In genomic region chr2:101921319-101921960, GRCh38 we compare ENCODE assay signal across 15 cellular contexts.
DNase-seq lines count a peak whose midpoint lies in the region; ATAC-seq and TF ChIP-seq lines count a peak whose summit lies in the region.
"Had no signal": no experiment of that assay in that cellular context is flagged by ENCODE, and none has a peak within 500 bp of the region (broad histone marks: within the 10 kb centered on the region; RNA-seq: fewer than 3 reads in every experiment).

No MANE protein-coding gene starts in this region.

- ATAC-seq in activated B cell treated with CpG ODN at 0.5 μM for 24 hours (ENCODE audit: low read depth) = peak; percentile 92
- no peak for ATAC-seq in HG03159 (IDR thresholded peaks at IDR 0.05; ENCODE audit: unreplicated experiment)

- H3K9me3 ChIP-seq in effector memory CD4-positive, alpha-beta T cell (ENCODE audit: control insufficient read depth, low read length) = peaks cover 4% of the 10 kb centered on the region
- H3K9me3 ChIP-seq: BE2C had no signal

- no peak overlapping the region for H3K27ac ChIP-seq in effector memory CD4-positive, alpha-beta T cell (ENCODE audit: insufficient read depth, low read length, poor library complexity, severe bottlenecking)

- H3K4me3 ChIP-seq in GM06990 (replicated peaks; ENCODE audit: low read depth, low read length) = no peak overlapping the region
- H3K4me3 ChIP-seq in effector memory CD4-positive, alpha-beta T cell (ENCODE audit: insufficient read depth, low read depth, low read length, poor library complexity, severe bottlenecking) = no peak overlapping the region

- POLR2A ChIA-PET in activated B cell treated with CpG ODN at 0.5 μM for 24 hours (lab: Charles Lee) = no interaction called here

- H3K4me1 Mint-ChIP-seq in activated B cell treated with CpG ODN at 0.5 μM for 24 hours = peaks cover 22% of the 10 kb centered on the region

- intact Hi-C loops in activated B cell treated with CpG ODN at 0.5 μM for 24 hours (cut with micrococcal nuclease) = loop anchor here (1.0 kb wide), 2 partner anchors 9 to 204 kb away; no protein-coding TSS in a partner anchor

- TF ChIP-seq CTCF in GM06990 (IDR thresholded peaks at IDR 0.05; ENCODE audit: insufficient read depth, low read length, poor library complexity, severe bottlenecking) = no peak
- no peak for TF ChIP-seq CTCF in activated B cell treated with CpG ODN at 0.5 μM for 24 hours (IDR thresholded peaks at IDR 0.05)

- H3K36me3 Mint-ChIP-seq in activated B cell treated with CpG ODN at 0.5 μM for 24 hours (ENCODE audit: low read depth) = peaks cover 8% of the 10 kb centered on the region

- CTCF ChIA-PET in activated B cell treated with CpG ODN at 0.5 μM for 24 hours (lab: Charles Lee) = no interaction called here

- peak overlapping the region; percentile 94 for H3K27ac Mint-ChIP-seq in activated B cell treated with CpG ODN at 0.5 μM for 24 hours
- H3K27ac Mint-ChIP-seq: activated T-cell treated with anti-CD3 and anti-CD28 coated beads, Interleukin-2, amount 50 U/mL, for 24 hours had no signal

- no peaks in the 10 kb centered on the region for H3K27me3 Mint-ChIP-seq in activated B cell treated with CpG ODN at 0.5 μM for 24 hours

- peak; percentile 11 for DNase-seq in GM06990 (ENCODE audit: extremely low read depth, insufficient read length)
- peak; percentile 46 for DNase-seq in KG1 (lab: John Stamatoyannopoulos, UW)
- DNase-seq in activated B cell treated with CpG ODN at 0.5 μM for 24 hours = no peak
- DNase-seq in mucosa of gallbladder (ENCODE audit: low spot score) = peak; percentile 18
- no peak for DNase-seq in NCI-H345 (lab: John Stamatoyannopoulos, UW)
- no peak for DNase-seq in retina
- DNase-seq in effector memory CD4-positive, alpha-beta T cell = no peak
- DNase-seq: activated CD4-positive, CD25-positive, alpha-beta regulatory T cell treated with anti-CD3 and anti-CD28 coated beads, Interleukin-2, amount 50 U/mL, for 72 hours; activated T-cell treated with anti-CD3 and anti-CD28 coated beads, Interleukin-2, amount 50 U/mL, for 24 hours; BE2C; DMS79; GOT3; NK-92 treated with Interleukin-12 subunit alpha and Interleukin-12 subunit beta, amount 100 ng/mL, for 24 hours; stimulated activated CD4-positive, alpha-beta T cell treated with anti-CD3 and anti-CD28 coated beads, Interleukin-4, amount 100 ng/mL, for 1 hour had no signal

- no peaks in the 10 kb centered on the region for H3K4me1 ChIP-seq in effector memory CD4-positive, alpha-beta T cell (ENCODE audit: control insufficient read depth, insufficient read depth, low read length, poor library complexity, severe bottlenecking)
- H3K4me1 ChIP-seq: BE2C had no signal

- peak overlapping the region; percentile 58 for H3K4me3 Mint-ChIP-seq in activated B cell treated with CpG ODN at 0.5 μM for 24 hours
- H3K4me3 Mint-ChIP-seq: activated T-cell treated with anti-CD3 and anti-CD28 coated beads, Interleukin-2, amount 50 U/mL, for 24 hours had no signal

- H3K36me3 ChIP-seq in GM06990 (ENCODE audit: control insufficient read depth, insufficient read depth, low read length) = no peaks in the 10 kb centered on the region
- no peaks in the 10 kb centered on the region for H3K36me3 ChIP-seq in effector memory CD4-positive, alpha-beta T cell (ENCODE audit: control insufficient read depth, insufficient read depth, low read length)
- H3K36me3 ChIP-seq: BE2C had no signal

- H3K27me3 ChIP-seq in GM06990 (replicated peaks; ENCODE audit: control insufficient read depth, insufficient read depth, low read length) = no peaks in the 10 kb centered on the region
- H3K27me3 ChIP-seq in effector memory CD4-positive, alpha-beta T cell (replicated peaks; ENCODE audit: control insufficient read depth, insufficient read depth, low read length, poor library complexity, severe bottlenecking) = no peaks in the 10 kb centered on the region
- H3K27me3 ChIP-seq: BE2C had no signal

- H3K9me3 Mint-ChIP-seq in activated B cell treated with CpG ODN at 0.5 μM for 24 hours = peaks cover 17% of the 10 kb centered on the region

Comparison
In these comparisons a context has a peak if more than half of its experiments do, and no peak if none do; other contexts are left out.
1. DNase-seq: peak in GM06990 (single experiment), KG1 (single experiment) and mucosa of gallbladder (single experiment); none in activated B cell treated with CpG ODN at 0.5 μM for 24 hours (single experiment), NCI-H345 (single experiment), retina (single experiment) and effector memory CD4-positive, alpha-beta T cell (0 of 3).